Comparison of ENCODE assay signal across 22 cellular contexts in genomic region chr6:2730353-2730752, GRCh38. TPM values are rescaled to one million over a fixed set of nuclear protein-coding genes. Genes with fewer than 3 reads are reported as not detected.
DNase-seq lines count a peak whose midpoint lies in the region; ATAC-seq and TF ChIP-seq lines count a peak whose summit lies in the region.
"Had no signal": no experiment of that assay in that cellular context is flagged by ENCODE, and none has a peak within 500 bp of the region (broad histone marks: within the 10 kb centered on the region; RNA-seq: fewer than 3 reads in every experiment).

No MANE protein-coding gene starts in this region.

- 73 to 75% methylated on average over 4 of the region's 4 CpGs for WGBS in heart right ventricle, 2 donors

- H3K27ac Mint-ChIP-seq in activated T-helper 2 cell treated with anti-CD3 and anti-CD28 coated beads, Interferon-gamma antibody, Interleukin-2, Interleukin-4, amounts not matched to agents 10 μg/mL and 5 μg/mL and 100 μg/mL, durations not matched to agents 14 hours and 24 hours and 36 hours: no peak overlapping the region
- H3K27ac Mint-ChIP-seq: B cell; CD4-positive, alpha-beta T cell had no signal

- no peak for ATAC-seq in heart right ventricle
- ATAC-seq in sciatic nerve: peak; percentile 54
- no peak for ATAC-seq in HG02623 (IDR thresholded peaks at IDR 0.05; ENCODE audit: unreplicated experiment)
- ATAC-seq: GM12878 had no signal

- H3K27ac ChIP-seq in left ventricle myocardium inferior (replicated peaks): peak overlapping the region; percentile 89
- peak overlapping the region in 1 of 10 donors; percentile 0 for H3K27ac ChIP-seq in heart right ventricle
- H3K27ac ChIP-seq in Karpas-422 (ENCODE audit: low read length): no peak overlapping the region
- H3K27ac ChIP-seq: 22Rv1, PC-9, SJCRH30 had no signal

- no peaks in the 10 kb centered on the region for H3K27me3 ChIP-seq in left ventricle myocardium inferior (ENCODE audit: low read depth)
- no peaks in the 10 kb centered on the region for H3K27me3 ChIP-seq in heart right ventricle
- no peaks in the 10 kb centered on the region for H3K27me3 ChIP-seq in Karpas-422 (ENCODE audit: low read length)
- H3K27me3 ChIP-seq: SJCRH30 had no signal

- no peaks in the 10 kb centered on the region for H3K9me2 ChIP-seq in Karpas-422 (replicated peaks; ENCODE audit: insufficient read depth, low read length)

- H3K4me2 ChIP-seq in Karpas-422 (ENCODE audit: low read depth, low read length, poor library complexity, severe bottlenecking): peak overlapping the region; percentile 4
- H3K4me2 ChIP-seq: PC-9 had no signal

- intact Hi-C loops in left ventricle myocardium inferior (cut with micrococcal nuclease): no loop called here
- intact Hi-C loops in heart right ventricle (cut with DNase I): no loop called here
- intact Hi-C loops in sciatic nerve (cut with DNase I): no loop called here
- intact Hi-C loops in activated T-helper 2 cell treated with anti-CD3 and anti-CD28 coated beads, Interferon-gamma antibody, Interleukin-2, Interleukin-4, amounts not matched to agents 10 μg/mL and 5 μg/mL and 100 μg/mL, durations not matched to agents 14 hours and 24 hours and 36 hours (cut with micrococcal nuclease): no loop called here

- peaks cover 2% of the 10 kb centered on the region for H3K27me3 Mint-ChIP-seq in activated T-helper 2 cell treated with anti-CD3 and anti-CD28 coated beads, Interferon-gamma antibody, Interleukin-2, Interleukin-4, amounts not matched to agents 10 μg/mL and 5 μg/mL and 100 μg/mL, durations not matched to agents 14 hours and 24 hours and 36 hours (ENCODE audit: low read depth)
- H3K27me3 Mint-ChIP-seq: B cell had no signal

- H3K9ac ChIP-seq in Karpas-422 (ENCODE audit: low read length): no peak overlapping the region

- no peaks in the 10 kb centered on the region for H3K36me3 Mint-ChIP-seq in activated T-helper 2 cell treated with anti-CD3 and anti-CD28 coated beads, Interferon-gamma antibody, Interleukin-2, Interleukin-4, amounts not matched to agents 10 μg/mL and 5 μg/mL and 100 μg/mL, durations not matched to agents 14 hours and 24 hours and 36 hours (ENCODE audit: low read depth)

- H3K4me3 ChIP-seq in left ventricle myocardium inferior (no peak overlapping the region), heart right ventricle (no peak overlapping the region), Karpas-422 (ENCODE audit: low read length) (no peak overlapping the region)
- H3K4me3 ChIP-seq: GM12878, PC-9, SJCRH30 had no signal

- DNase-seq in left ventricle myocardium inferior (no peak), heart right ventricle (no peak), Karpas-422 (no peak), foreskin melanocyte (peak; percentile 50), sciatic nerve (ENCODE audit: low spot score) (no peak), D341Med (ENCODE audit: low spot score) (no peak)
- no peak for DNase-seq in activated T-helper 2 cell treated with anti-CD3 and anti-CD28 coated beads, Interferon-gamma antibody, Interleukin-2, Interleukin-4, amounts not matched to agents 10 μg/mL and 5 μg/mL and 100 μg/mL, durations not matched to agents 14 hours and 24 hours and 36 hours (ENCODE audit: low spot score)
- DNase-seq: CD4-positive, alpha-beta T cell; DMS53; EL; GOT3; KBM-7; NCI-H1417 treated with DMSO at 0.1 percent for 48 hours; NCI-H2029; NCI-H345; NCI-H524 treated with DMSO at 0.1 percent for 48 hours; PC-9; SJCRH30 had no signal

- peaks cover 9% of the 10 kb centered on the region for H3K4me1 Mint-ChIP-seq in activated T-helper 2 cell treated with anti-CD3 and anti-CD28 coated beads, Interferon-gamma antibody, Interleukin-2, Interleukin-4, amounts not matched to agents 10 μg/mL and 5 μg/mL and 100 μg/mL, durations not matched to agents 14 hours and 24 hours and 36 hours (ENCODE audit: low read depth)

- TF ChIP-seq CTCF in left ventricle myocardium inferior (IDR thresholded peaks at IDR 0.05; ENCODE audit: borderline replicate concordance) (no peak), heart right ventricle (IDR thresholded peaks at IDR 0.05) (no peak)

- H2AFZ ChIP-seq in Karpas-422 (ENCODE audit: low read length): no peak overlapping the region
- H2AFZ ChIP-seq: PC-9 had no signal

- no peak overlapping the region for H3K4me3 Mint-ChIP-seq in activated T-helper 2 cell treated with anti-CD3 and anti-CD28 coated beads, Interferon-gamma antibody, Interleukin-2, Interleukin-4, amounts not matched to agents 10 μg/mL and 5 μg/mL and 100 μg/mL, durations not matched to agents 14 hours and 24 hours and 36 hours (ENCODE audit: low read depth)
- H3K4me3 Mint-ChIP-seq: B cell; CD4-positive, alpha-beta T cell had no signal

- H3K36me3 ChIP-seq in left ventricle myocardium inferior (no peaks in the 10 kb centered on the region), heart right ventricle (no peaks in the 10 kb centered on the region), Karpas-422 (ENCODE audit: insufficient read depth, low read length) (no peaks in the 10 kb centered on the region)
- H3K36me3 ChIP-seq: SJCRH30 had no signal

- H3K4me1 ChIP-seq in left ventricle myocardium inferior: peaks cover 86% of the 10 kb centered on the region
- H3K4me1 ChIP-seq in heart right ventricle: peaks cover 2 to 68% (median 40%) of the 10 kb centered on the region in 9 donors
- peaks cover 61% of the 10 kb centered on the region for H3K4me1 ChIP-seq in Karpas-422 (ENCODE audit: low read length)
- H3K4me1 ChIP-seq: SJCRH30 had no signal

- no peaks in the 10 kb centered on the region; the same call in 1 of the 2 replicates for H4K20me1 ChIP-seq in Karpas-422 (ENCODE audit: insufficient read depth, low read depth, low read length)

- no peaks in the 10 kb centered on the region for H3K9me3 Mint-ChIP-seq in activated T-helper 2 cell treated with anti-CD3 and anti-CD28 coated beads, Interferon-gamma antibody, Interleukin-2, Interleukin-4, amounts not matched to agents 10 μg/mL and 5 μg/mL and 100 μg/mL, durations not matched to agents 14 hours and 24 hours and 36 hours
- H3K9me3 Mint-ChIP-seq: CD4-positive, alpha-beta T cell had no signal

- no peaks in the 10 kb centered on the region for H3K79me2 ChIP-seq in Karpas-422 (ENCODE audit: low read length)

- H3K9me3 ChIP-seq in left ventricle myocardium inferior (replicated peaks) (no peaks in the 10 kb centered on the region), heart right ventricle (no peaks in the 10 kb centered on the region), Karpas-422 (ENCODE audit: low read length) (no peaks in the 10 kb centered on the region)
- H3K9me3 ChIP-seq: SJCRH30 had no signal

RNA-seq across cellular contexts. Expression of gene MYLK4, which starts 20.4 kb away (rescaled TPM):
- total RNA-seq in left ventricle myocardium inferior (1.2 TPM), heart right ventricle (1 to 10 TPM in 4 of 10 donors, under 1 TPM in 6; 0.42 to 2.5 (median 0.98) TPM), sciatic nerve (0.98 TPM)
- under 1 TPM; 0.13 to 0.88 TPM for polyA plus RNA-seq in heart right ventricle
- total RNA-seq in Karpas-422 (2014; rRNA removed; shearing (Covaris generic); ENCODE audit: low replicate concordance): 0.07 and 0.78 TPM in 2 replicates
- 0.21 and 0.23 TPM in 2 replicates for total RNA-seq in activated T-helper 2 cell treated with anti-CD3 and anti-CD28 coated beads, Interferon-gamma antibody, Interleukin-2, Interleukin-4, amounts not matched to agents 10 μg/mL and 5 μg/mL and 100 μg/mL, durations not matched to agents 14 hours and 24 hours and 36 hours

RNA-seq across cellular contexts. Expression of gene WRNIP1, which starts 34.8 kb away (rescaled TPM):
- 39.4 TPM for total RNA-seq in left ventricle myocardium inferior
- 10 to 100 TPM; 29.7 to 41.7 (median 35.4) TPM for total RNA-seq in heart right ventricle
- 10 to 100 TPM; 35.8 to 44.9 TPM for polyA plus RNA-seq in heart right ventricle
- total RNA-seq in Karpas-422 (2014; rRNA removed; shearing (Covaris generic); ENCODE audit: low replicate concordance): 47.9 and 80.2 TPM in 2 replicates
- total RNA-seq in sciatic nerve: 30.8 TPM
- total RNA-seq in activated T-helper 2 cell treated with anti-CD3 and anti-CD28 coated beads, Interferon-gamma antibody, Interleukin-2, Interleukin-4, amounts not matched to agents 10 μg/mL and 5 μg/mL and 100 μg/mL, durations not matched to agents 14 hours and 24 hours and 36 hours: 47.2 and 47.8 TPM in 2 replicates
